ENCODE assay signal across 7 cellular contexts in genomic region chr7:149125864-149126661, GRCh38. TPM values are rescaled to one million over a fixed set of nuclear protein-coding genes. Genes with fewer than 3 reads are reported as not detected.
DNase-seq lines count a peak whose midpoint lies in the region; ATAC-seq and TF ChIP-seq lines count a peak whose summit lies in the region.

Gene ZNF425 (minus strand): TSS chr7:149126324. CDS start chr7:149126213, 111 bp downstream.

- peak; percentile 87 to 90 for TF ChIP-seq POLR2A in sigmoid colon (IDR thresholded peaks at IDR 0.05)

- peak; percentile 90 to 98 (median 96) for TF ChIP-seq CTCF in sigmoid colon (IDR thresholded peaks at IDR 0.05)

- 0 to 1% methylated on average over 72 of the region's 72 CpGs for WGBS in sigmoid colon, 2 donors

- peak within 1 kb of the TSS; percentile 96 to 99 (median 97) for H3K27ac ChIP-seq in sigmoid colon

- ATAC-seq in GM18508 (IDR thresholded peaks at IDR 0.05; ENCODE audit: insufficient read depth, unreplicated experiment) (peak; percentile 60), HG02973 (IDR thresholded peaks at IDR 0.05; ENCODE audit: unreplicated experiment) (peak; percentile 82)

- peak within 1 kb of the TSS; percentile 87 to 99 (median 90) for H3K4me3 ChIP-seq in sigmoid colon

- peaks cover 0 to 15% (median 4%) of the 10 kb centered on the region in 4 donors for H3K36me3 ChIP-seq in sigmoid colon

- H3K4me1 ChIP-seq in sigmoid colon, result peaks cover 0 to 17% (median 13%) of the 10 kb centered on the region in 4 donors

- peak; percentile 38 for DNase-seq in NCI-H187 treated with DMSO at 0.1 percent for 48 hours (lab: John Stamatoyannopoulos, UW)
- DNase-seq in T-helper 9 cell, result peak; percentile 95
- DNase-seq in astrocyte of the hippocampus (ENCODE audit: low read depth, low spot score), result peak; percentile 98
- peak; percentile 57 to 95 (median 85) for DNase-seq in hypothalamus (lab: John Stamatoyannopoulos, UW)
- DNase-seq in sigmoid colon, result peak; percentile 95

- TF ChIP-seq EP300 in sigmoid colon (IDR thresholded peaks at IDR 0.05), result no peak

- intact Hi-C loops in sigmoid colon (cut with DNase I), result loop anchor here (1.0 to 10.0 kb wide), 7 partner anchors 21 to 424 kb away; partner anchors contain the start of genes EZH2, ZNF282, ZNF398 and ZNF746

- peaks cover 0 to 5% (median 0%) of the 10 kb centered on the region in 4 donors for H3K9me3 ChIP-seq in sigmoid colon

- H3K27me3 ChIP-seq in sigmoid colon, result no peaks in the 10 kb centered on the region

RNA-seq across cellular contexts. Expression of gene ZNF425, which starts in this region (rescaled TPM):
- 1 to 10 TPM; 2.9 to 4.9 (median 3.6) TPM for total RNA-seq in sigmoid colon
- under 1 TPM; 0.60 to 0.85 (median 0.69) TPM for polyA plus RNA-seq in sigmoid colon

Comparison
In these comparisons a context has a peak if more than half of its experiments do, and no peak if none do; other contexts are left out.
1. Peak in every context shown above with its lines: DNase-seq, ATAC-seq, H3K4me3 ChIP-seq and H3K27ac ChIP-seq.
2. DNase-seq: peak in every context shown above with its lines; median percentile 98 in astrocyte of the hippocampus; 95 in T-helper 9 cell; 95 in sigmoid colon; 85 in hypothalamus; 38 in NCI-H187 treated with DMSO at 0.1 percent for 48 hours.